In the genomic region with DNA sequence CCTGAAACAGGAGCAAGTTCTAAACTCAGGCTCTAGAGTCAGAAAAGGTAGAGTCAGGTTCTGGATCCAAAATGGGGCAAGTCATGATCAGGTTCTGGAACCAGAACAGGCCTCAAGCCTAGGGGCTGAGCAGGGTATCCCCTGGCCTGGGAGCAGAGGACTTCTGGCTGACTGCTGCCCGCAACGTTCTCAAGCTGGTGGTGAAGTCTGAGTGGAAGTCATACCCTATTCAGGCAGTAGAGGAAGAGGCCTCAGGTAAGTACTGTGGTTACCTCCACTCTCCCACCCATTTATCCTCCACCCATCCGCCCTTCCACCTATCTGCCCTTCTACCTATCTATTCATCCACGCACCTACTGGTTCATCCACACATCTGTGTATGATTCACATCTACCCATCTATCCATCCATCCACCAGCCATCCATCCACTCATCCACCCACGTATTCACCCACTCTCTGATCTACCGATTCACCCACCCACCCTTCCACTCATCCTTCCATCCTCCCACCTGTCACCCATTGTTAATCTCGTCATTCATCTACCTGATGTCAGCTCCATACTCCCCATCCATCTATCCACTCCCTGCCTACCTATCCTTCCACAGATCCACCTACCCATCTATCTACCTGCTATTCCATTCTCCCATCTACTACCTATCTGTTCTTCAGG, we compare ENCODE assay signal across 23 cellular contexts.
"Had no signal": no experiment of that assay in that cellular context is flagged by ENCODE, and none has a peak within 500 bp of the region (broad histone marks: within the 10 kb centered on the region; RNA-seq: fewer than 3 reads in every experiment).

No MANE protein-coding gene starts in this region.

- H3K4me1 ChIP-seq: colonic mucosa had no signal

- ATAC-seq: activated T-cell treated with anti-CD3 and anti-CD28 coated beads, Interleukin-2, amount 50 U/mL, for 72 hours had no signal

- H3K36me3 Mint-ChIP-seq: activated naive CD4-positive, alpha-beta T cell treated with anti-CD3 and anti-CD28 coated beads, Interleukin-2, amount 50 U/mL, for 24 hours had no signal

- H3K9me3 Mint-ChIP-seq: activated CD4-positive, alpha-beta memory T cell treated with anti-CD3 and anti-CD28 coated beads, Interleukin-2, amount 10 ng/mL, durations not matched to agents 7 days and 5 days; activated CD4-positive, alpha-beta T cell treated with anti-CD3 and anti-CD28 coated beads, Interleukin-2, amount 10 ng/mL, durations not matched to agents 7 days and 5 days; activated naive CD4-positive, alpha-beta T cell treated with anti-CD3 and anti-CD28 coated beads for 36 hours; activated naive CD4-positive, alpha-beta T cell treated with anti-CD3 and anti-CD28 coated beads, Interleukin-2, amount 50 U/mL, for 24 hours; activated T-cell treated with anti-CD3 and anti-CD28 coated beads, Interleukin-2, amount 50 U/mL, for 24 hours; activated T-cell treated with anti-CD3 and anti-CD28 coated beads, Interleukin-2, amount 50 U/mL, for 72 hours; activated T-helper 2 cell treated with anti-CD3 and anti-CD28 coated beads, Interferon-gamma antibody, Interleukin-2, Interleukin-4, amounts not matched to agents 10 μg/mL and 5 μg/mL and 100 μg/mL, durations not matched to agents 14 hours and 24 hours and 36 hours; central memory CD8-positive, alpha-beta T cell had no signal

- H3K27ac Mint-ChIP-seq: activated CD4-positive, alpha-beta memory T cell treated with anti-CD3 and anti-CD28 coated beads, Interleukin-2, amount 10 ng/mL, durations not matched to agents 7 days and 5 days; activated CD4-positive, alpha-beta T cell treated with anti-CD3 and anti-CD28 coated beads, Interleukin-2, amount 10 ng/mL, durations not matched to agents 7 days and 5 days; activated naive CD4-positive, alpha-beta T cell treated with anti-CD3 and anti-CD28 coated beads for 36 hours; activated naive CD4-positive, alpha-beta T cell treated with anti-CD3 and anti-CD28 coated beads, Interleukin-2, amount 50 U/mL, for 24 hours; activated T-cell treated with anti-CD3 and anti-CD28 coated beads, Interleukin-2, amount 50 U/mL, for 24 hours; activated T-helper 2 cell treated with anti-CD3 and anti-CD28 coated beads, Interferon-gamma antibody, Interleukin-2, Interleukin-4, amounts not matched to agents 10 μg/mL and 5 μg/mL and 100 μg/mL, durations not matched to agents 14 hours and 24 hours and 36 hours had no signal

- H3K4me3 ChIP-seq: colonic mucosa had no signal

- H3K27me3 ChIP-seq: brain microvascular endothelial cell, colonic mucosa had no signal

- H3K4me1 Mint-ChIP-seq: activated CD4-positive, alpha-beta memory T cell treated with anti-CD3 and anti-CD28 coated beads, Interleukin-2, amount 10 ng/mL, durations not matched to agents 7 days and 5 days; activated CD4-positive, alpha-beta T cell treated with anti-CD3 and anti-CD28 coated beads, Interleukin-2, amount 10 ng/mL, durations not matched to agents 7 days and 5 days; activated naive CD4-positive, alpha-beta T cell treated with anti-CD3 and anti-CD28 coated beads, Interleukin-2, amount 50 U/mL, for 24 hours; central memory CD8-positive, alpha-beta T cell had no signal

- H3K36me3 ChIP-seq: colonic mucosa had no signal

- H3K27me3 Mint-ChIP-seq: activated CD4-positive, alpha-beta memory T cell treated with anti-CD3 and anti-CD28 coated beads, Interleukin-2, amount 10 ng/mL, durations not matched to agents 7 days and 5 days; activated CD4-positive, alpha-beta T cell treated with anti-CD3 and anti-CD28 coated beads, Interleukin-2, amount 10 ng/mL, durations not matched to agents 7 days and 5 days; activated naive CD4-positive, alpha-beta T cell treated with anti-CD3 and anti-CD28 coated beads, Interleukin-2, amount 50 U/mL, for 24 hours; activated T-cell treated with anti-CD3 and anti-CD28 coated beads, Interleukin-2, amount 50 U/mL, for 24 hours; central memory CD8-positive, alpha-beta T cell had no signal

- H3K9me3 ChIP-seq: colonic mucosa had no signal

- DNase-seq: activated CD4-positive, alpha-beta memory T cell treated with anti-CD3 and anti-CD28 coated beads, Interleukin-2, amount 10 ng/mL, durations not matched to agents 7 days and 5 days; activated CD4-positive, alpha-beta T cell treated with anti-CD3 and anti-CD28 coated beads for 1 hour; activated CD4-positive, alpha-beta T cell treated with anti-CD3 and anti-CD28 coated beads for 4 hours; activated CD4-positive, alpha-beta T cell treated with anti-CD3 and anti-CD28 coated beads, Interleukin-2, amount 10 ng/mL, durations not matched to agents 7 days and 5 days; activated CD4-positive, alpha-beta T cell treated with anti-CD3 and anti-CD28 coated beads, Interleukin-2, amount 50 U/mL, for 4 hours; activated CD8-positive, alpha-beta memory T cell treated with anti-CD3 and anti-CD28 coated beads, Interleukin-2, amount 50 U/mL, for 48 hours; activated effector memory CD4-positive, alpha-beta T cell treated with anti-CD3 and anti-CD28 coated beads, Interleukin-2, amount 50 U/mL, for 16 hours; activated naive CD4-positive, alpha-beta T cell treated with anti-CD3 and anti-CD28 coated beads for 36 hours; activated T-cell treated with anti-CD3 and anti-CD28 coated beads for 4 hours; activated T-cell treated with anti-CD3 and anti-CD28 coated beads, Interleukin-2, amount 50 U/mL, for 24 hours; activated T-cell treated with anti-CD3 and anti-CD28 coated beads, Interleukin-2, amount 50 U/mL, for 72 hours; amniotic stem cell; anterior cingulate cortex; brain microvascular endothelial cell; colonic mucosa; effector CD8-positive, alpha-beta T cell; foreskin fibroblast; head of caudate nucleus; T-helper 2 cell had no signal

- H3K27ac ChIP-seq: brain microvascular endothelial cell, colonic mucosa, epithelial cell of prostate had no signal

- H3K4me3 Mint-ChIP-seq: activated CD4-positive, alpha-beta memory T cell treated with anti-CD3 and anti-CD28 coated beads, Interleukin-2, amount 10 ng/mL, durations not matched to agents 7 days and 5 days; activated CD4-positive, alpha-beta T cell treated with anti-CD3 and anti-CD28 coated beads, Interleukin-2, amount 10 ng/mL, durations not matched to agents 7 days and 5 days; activated naive CD4-positive, alpha-beta T cell treated with anti-CD3 and anti-CD28 coated beads for 36 hours; activated naive CD4-positive, alpha-beta T cell treated with anti-CD3 and anti-CD28 coated beads, Interleukin-2, amount 50 U/mL, for 24 hours; activated T-cell treated with anti-CD3 and anti-CD28 coated beads, Interleukin-2, amount 50 U/mL, for 24 hours; activated T-cell treated with anti-CD3 and anti-CD28 coated beads, Interleukin-2, amount 50 U/mL, for 72 hours; central memory CD8-positive, alpha-beta T cell had no signal
